ENCODE assay signal across 1 cellular context in the genomic region with DNA sequence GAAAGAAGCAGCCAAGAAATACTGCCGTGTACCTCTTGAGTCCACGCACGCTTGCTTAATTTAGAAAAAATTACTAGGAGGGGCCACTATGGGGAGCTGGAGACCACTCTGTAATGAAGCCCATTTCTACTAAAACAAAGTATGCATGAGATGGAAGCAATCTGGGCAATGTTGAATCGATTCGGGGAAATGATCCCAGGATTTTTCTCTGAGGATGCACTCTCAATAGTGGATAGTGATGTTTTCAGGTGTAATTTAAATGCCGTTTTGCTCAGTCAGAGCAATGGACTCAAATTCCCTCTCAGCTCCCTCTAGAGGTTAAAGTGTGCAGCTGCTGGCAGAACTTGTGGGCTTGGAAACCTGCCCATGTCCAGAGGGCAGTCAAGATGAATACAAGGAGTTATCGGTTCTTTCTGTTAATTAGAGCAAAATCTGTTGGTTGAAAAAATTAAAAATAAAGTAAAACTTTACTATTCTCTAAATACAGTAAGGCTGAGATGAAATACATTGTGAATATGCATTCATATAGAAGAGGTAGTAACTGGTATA.
TF ChIP-seq lines count a peak whose summit lies in the region.

No MANE protein-coding gene starts in this region.

TF ChIP-seq in K562, 482 proteins besides CTCF, POLR2A, EP300 and RAD21 (continued from another document):
- TF ChIP-seq, protein P1, sequence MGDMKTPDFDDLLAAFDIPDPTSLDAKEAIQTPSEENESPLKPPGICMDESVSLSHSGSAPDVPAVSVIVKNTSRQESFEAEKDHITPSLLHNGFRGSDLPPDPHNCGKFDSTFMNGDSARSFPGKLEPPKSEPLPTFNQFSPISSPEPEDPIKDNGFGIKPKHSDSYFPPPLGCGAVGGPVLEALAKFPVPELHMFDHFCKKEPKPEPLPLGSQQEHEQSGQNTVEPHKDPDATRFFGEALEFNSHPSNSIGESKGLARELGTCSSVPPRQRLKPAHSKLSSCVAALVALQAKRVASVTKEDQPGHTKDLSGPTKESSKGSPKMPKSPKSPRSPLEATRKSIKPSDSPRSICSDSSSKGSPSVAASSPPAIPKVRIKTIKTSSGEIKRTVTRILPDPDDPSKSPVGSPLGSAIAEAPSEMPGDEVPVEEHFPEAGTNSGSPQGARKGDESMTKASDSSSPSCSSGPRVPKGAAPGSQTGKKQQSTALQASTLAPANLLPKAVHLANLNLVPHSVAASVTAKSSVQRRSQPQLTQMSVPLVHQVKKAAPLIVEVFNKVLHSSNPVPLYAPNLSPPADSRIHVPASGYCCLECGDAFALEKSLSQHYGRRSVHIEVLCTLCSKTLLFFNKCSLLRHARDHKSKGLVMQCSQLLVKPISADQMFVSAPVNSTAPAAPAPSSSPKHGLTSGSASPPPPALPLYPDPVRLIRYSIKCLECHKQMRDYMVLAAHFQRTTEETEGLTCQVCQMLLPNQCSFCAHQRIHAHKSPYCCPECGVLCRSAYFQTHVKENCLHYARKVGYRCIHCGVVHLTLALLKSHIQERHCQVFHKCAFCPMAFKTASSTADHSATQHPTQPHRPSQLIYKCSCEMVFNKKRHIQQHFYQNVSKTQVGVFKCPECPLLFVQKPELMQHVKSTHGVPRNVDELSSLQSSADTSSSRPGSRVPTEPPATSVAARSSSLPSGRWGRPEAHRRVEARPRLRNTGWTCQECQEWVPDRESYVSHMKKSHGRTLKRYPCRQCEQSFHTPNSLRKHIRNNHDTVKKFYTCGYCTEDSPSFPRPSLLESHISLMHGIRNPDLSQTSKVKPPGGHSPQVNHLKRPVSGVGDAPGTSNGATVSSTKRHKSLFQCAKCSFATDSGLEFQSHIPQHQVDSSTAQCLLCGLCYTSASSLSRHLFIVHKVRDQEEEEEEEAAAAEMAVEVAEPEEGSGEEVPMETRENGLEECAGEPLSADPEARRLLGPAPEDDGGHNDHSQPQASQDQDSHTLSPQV (IDR thresholded peaks at IDR 0.05): 0 out of 2 replicates have a peak, but pooled peaks have one; percentile 41
- TF ChIP-seq HDAC6 (IDR thresholded peaks at IDR 0.05; ENCODE audit: low read depth, low read length) (no peak), ZNF263 (CRISPR knock-in tag; IDR thresholded peaks at IDR 0.05; ENCODE audit: borderline replicate concordance) (no peak), MEF2A (IDR thresholded peaks at IDR 0.05; ENCODE audit: control insufficient read depth, low read depth, low read length) (no peak), KAT7 (CRISPR knock-in tag; IDR thresholded peaks at IDR 0.05; ENCODE audit: borderline replicate concordance) (no peak), NR3C1 (CRISPR knock-in tag; IDR thresholded peaks at IDR 0.05) (no peak), NFIC (IDR thresholded peaks at IDR 0.05) (peak; percentile 65), CEBPG (CRISPR knock-in tag; IDR thresholded peaks at IDR 0.05) (no peak), CEBPG (tag; conservative IDR thresholded peaks at IDR 0.05 in 1 of 2, IDR thresholded peaks at IDR 0.05 in 1 of 2) (peak in 1 of 2 experiments; percentile 42; a peak in 1 of 4 replicates)
- TF ChIP-seq, protein P2, sequence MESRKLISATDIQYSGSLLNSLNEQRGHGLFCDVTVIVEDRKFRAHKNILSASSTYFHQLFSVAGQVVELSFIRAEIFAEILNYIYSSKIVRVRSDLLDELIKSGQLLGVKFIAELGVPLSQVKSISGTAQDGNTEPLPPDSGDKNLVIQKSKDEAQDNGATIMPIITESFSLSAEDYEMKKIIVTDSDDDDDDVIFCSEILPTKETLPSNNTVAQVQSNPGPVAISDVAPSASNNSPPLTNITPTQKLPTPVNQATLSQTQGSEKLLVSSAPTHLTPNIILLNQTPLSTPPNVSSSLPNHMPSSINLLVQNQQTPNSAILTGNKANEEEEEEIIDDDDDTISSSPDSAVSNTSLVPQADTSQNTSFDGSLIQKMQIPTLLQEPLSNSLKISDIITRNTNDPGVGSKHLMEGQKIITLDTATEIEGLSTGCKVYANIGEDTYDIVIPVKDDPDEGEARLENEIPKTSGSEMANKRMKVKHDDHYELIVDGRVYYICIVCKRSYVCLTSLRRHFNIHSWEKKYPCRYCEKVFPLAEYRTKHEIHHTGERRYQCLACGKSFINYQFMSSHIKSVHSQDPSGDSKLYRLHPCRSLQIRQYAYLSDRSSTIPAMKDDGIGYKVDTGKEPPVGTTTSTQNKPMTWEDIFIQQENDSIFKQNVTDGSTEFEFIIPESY (CRISPR knock-in tag; IDR thresholded peaks at IDR 0.05): no peak
TF ChIP-seq in K562: peak in this region for 14.
